8 cellular contexts compared by ENCODE assay signal in genomic region chr19:57887195-57887941, GRCh38. TPM values are rescaled to one million over a fixed set of nuclear protein-coding genes. Genes with fewer than 3 reads are reported as not detected.
A peak's percentile ranks its signal among the peaks of the same experiment; 100 is the strongest.
DNase-seq lines count a peak whose midpoint lies in the region; ATAC-seq and TF ChIP-seq lines count a peak whose summit lies in the region.

No MANE protein-coding gene starts in this region.

- H3K9ac ChIP-seq in Karpas-422 (ENCODE audit: low read length) = no peak overlapping the region
- peak overlapping the region in 1 of 2 donors; percentile 8 for H3K9ac ChIP-seq in mucosa of rectum (ENCODE audit: low read depth in 1 of 2, low read length in 2 of 2)

- H3K4me1 Mint-ChIP-seq in CD4-positive, CD25-positive, alpha-beta regulatory T cell = peaks cover 0 to 29% (median 11%) of the 10 kb centered on the region in 4 donors

- H3K4me2 ChIP-seq in Karpas-422 (ENCODE audit: low read depth, low read length, poor library complexity, severe bottlenecking) = peak overlapping the region; percentile 56

- H2AFZ ChIP-seq in Karpas-422 (ENCODE audit: low read length) = no peak overlapping the region

- peaks cover 59% of the 10 kb centered on the region for H3K79me2 ChIP-seq in Karpas-422 (ENCODE audit: low read length)

- peaks cover 11% of the 10 kb centered on the region for H3K36me3 ChIP-seq in CD4-positive, CD25-positive, alpha-beta regulatory T cell (ENCODE audit: control insufficient read depth, insufficient read depth, low read length)
- H3K36me3 ChIP-seq in Karpas-422 (ENCODE audit: insufficient read depth, low read length) (peaks cover 44% of the 10 kb centered on the region), mucosa of rectum (ENCODE audit: control insufficient read depth in 2 of 2, insufficient read depth in 2 of 2, low read length in 2 of 2) (peaks cover 9 to 12% of the 10 kb centered on the region in 2 donors)

- H3K4me1 ChIP-seq in CD4-positive, CD25-positive, alpha-beta regulatory T cell (ENCODE audit: control insufficient read depth, insufficient read depth, low read length, poor library complexity, severe bottlenecking) = peaks cover 8% of the 10 kb centered on the region
- H3K4me1 ChIP-seq in Karpas-422 (ENCODE audit: low read length) (peaks cover 10% of the 10 kb centered on the region), mucosa of rectum (ENCODE audit: control insufficient read depth in 2 of 2, insufficient read depth in 2 of 2, low read length in 2 of 2) (peaks cover 0 to 2% of the 10 kb centered on the region in 2 donors)

- H3K36me3 Mint-ChIP-seq in CD4-positive, CD25-positive, alpha-beta regulatory T cell = peaks cover 45% of the 10 kb centered on the region

- TF ChIP-seq CTCF in choroid plexus epithelial cell (conservative IDR thresholded peaks at IDR 0.05; ENCODE audit: low read depth, low read length) = no peak

- no peak overlapping the region for H3K27ac ChIP-seq in CD4-positive, CD25-positive, alpha-beta regulatory T cell (ENCODE audit: insufficient read depth, low read length, poor library complexity, severe bottlenecking)
- H3K27ac ChIP-seq in Karpas-422 (ENCODE audit: low read length) (no peak overlapping the region), mucosa of rectum (ENCODE audit: low read depth in 2 of 2, low read length in 2 of 2) (peak overlapping the region in 1 of 2 donors; percentile 23)

- H3K9me2 ChIP-seq in Karpas-422 (replicated peaks; ENCODE audit: insufficient read depth, low read length) = no peaks in the 10 kb centered on the region

- no peaks in the 10 kb centered on the region for H3K27me3 ChIP-seq in CD4-positive, CD25-positive, alpha-beta regulatory T cell (ENCODE audit: control insufficient read depth, insufficient read depth, low read length)
- H3K27me3 ChIP-seq in Karpas-422 (ENCODE audit: low read length) (no peaks in the 10 kb centered on the region), mucosa of rectum (ENCODE audit: control insufficient read depth in 2 of 2, insufficient read depth in 2 of 2, low read length in 2 of 2) (no peaks in the 10 kb centered on the region)

- peak overlapping the region in 1 of 3 donors; percentile 9 for H3K27ac Mint-ChIP-seq in CD4-positive, CD25-positive, alpha-beta regulatory T cell

- H3K4me3 ChIP-seq in CD4-positive, CD25-positive, alpha-beta regulatory T cell (ENCODE audit: low read depth, low read length) = peak overlapping the region; percentile 83
- H3K4me3 ChIP-seq in Karpas-422 (ENCODE audit: low read length) = peak overlapping the region; percentile 77
- peak overlapping the region; percentile 96 for H3K4me3 ChIP-seq in choroid plexus epithelial cell (ENCODE audit: low read depth, low read length)
- H3K4me3 ChIP-seq in mucosa of rectum (ENCODE audit: low read length in 2 of 2) = peak overlapping the region; percentile 22 to 97

- no peaks in the 10 kb centered on the region for H3K27me3 Mint-ChIP-seq in CD4-positive, CD25-positive, alpha-beta regulatory T cell

- ATAC-seq in CD4-positive, CD25-positive, alpha-beta regulatory T cell (ENCODE audit: low read depth in 2 of 2) = no peak
- ATAC-seq in HG02938 (IDR thresholded peaks at IDR 0.05; ENCODE audit: unreplicated experiment) = no peak

- peaks cover 19 to 63% of the 10 kb centered on the region in 2 experiments for H3K9me3 ChIP-seq in CD4-positive, CD25-positive, alpha-beta regulatory T cell (ENCODE audit: control insufficient read depth in 2 of 2, low read length in 2 of 2)
- peaks cover 34% of the 10 kb centered on the region for H3K9me3 ChIP-seq in Karpas-422 (ENCODE audit: low read length)
- peaks cover 0 to 9% of the 10 kb centered on the region in 2 donors for H3K9me3 ChIP-seq in mucosa of rectum (ENCODE audit: control insufficient read depth in 2 of 2, low read length in 2 of 2)

- H3K9me3 Mint-ChIP-seq in CD4-positive, CD25-positive, alpha-beta regulatory T cell = peaks cover 3 to 59% (median 14%) of the 10 kb centered on the region in 7 donors

- no peak for DNase-seq in CD4-positive, CD25-positive, alpha-beta regulatory T cell
- DNase-seq in Karpas-422 (peak; percentile 49), choroid plexus epithelial cell (ENCODE audit: low read depth) (peak; percentile 39), T1000 (lab: John Stamatoyannopoulos, UW) (no peak), pons (ENCODE audit: low spot score) (no peak)
- no peak for DNase-seq in stimulated activated CD4-positive, alpha-beta T cell treated with anti-CD3 and anti-CD28 coated beads, Interleukin-2, amount 100 ng/mL, for 24 hours

- H4K20me1 ChIP-seq in Karpas-422 (ENCODE audit: insufficient read depth, low read depth, low read length) = no peaks in the 10 kb centered on the region

- H3K4me3 Mint-ChIP-seq in CD4-positive, CD25-positive, alpha-beta regulatory T cell = peak overlapping the region; percentile 73 to 91 (median 86)

RNA-seq across cellular contexts. Expression of gene ZNF814, which starts 1.5 kb away (rescaled TPM):
- total RNA-seq in CD4-positive, CD25-positive, alpha-beta regulatory T cell = 12.9 TPM
- 10 to 100 TPM in 2 of 4 donors, 1 to 10 TPM in 2; 3.1 to 13.4 (median 10.0) TPM for polyA plus RNA-seq in CD4-positive, CD25-positive, alpha-beta regulatory T cell
- 16.3 and 24.2 TPM in 2 replicates for total RNA-seq in Karpas-422 (2014; rRNA removed; shearing (Covaris generic); ENCODE audit: low replicate concordance)

RNA-seq across cellular contexts. Expression of gene ZNF417, which starts 29.0 kb away (rescaled TPM):
- 21.0 TPM for total RNA-seq in CD4-positive, CD25-positive, alpha-beta regulatory T cell
- 1 to 10 TPM in 3 of 4 donors, under 1 TPM in 1; 0.33 to 3.8 (median 2.2) TPM for polyA plus RNA-seq in CD4-positive, CD25-positive, alpha-beta regulatory T cell
- total RNA-seq in Karpas-422 (2014; rRNA removed; shearing (Covaris generic); ENCODE audit: low replicate concordance) = 12.3 TPM in 2 replicates

RNA-seq across cellular contexts. Expression of gene ZNF587, which starts 37.7 kb away (rescaled TPM):
- 45.3 TPM for total RNA-seq in CD4-positive, CD25-positive, alpha-beta regulatory T cell
- polyA plus RNA-seq in CD4-positive, CD25-positive, alpha-beta regulatory T cell = 1 to 10 TPM; 2.7 to 6.1 (median 3.5) TPM
- 22.2 and 36.4 TPM in 2 replicates for total RNA-seq in Karpas-422 (2014; rRNA removed; shearing (Covaris generic); ENCODE audit: low replicate concordance)

RNA-seq across cellular contexts. Expression of gene ZNF418, which starts 47.8 kb away (rescaled TPM):
- total RNA-seq in CD4-positive, CD25-positive, alpha-beta regulatory T cell = 1.0 TPM
- polyA plus RNA-seq in CD4-positive, CD25-positive, alpha-beta regulatory T cell = 1 to 10 TPM in 2 of 4 donors, not detected in 2; 1.2 to 3.1 TPM
- total RNA-seq in Karpas-422 (2014; rRNA removed; shearing (Covaris generic); ENCODE audit: low replicate concordance) = 0.14 and 0.22 TPM in 2 replicates

RNA-seq across cellular contexts. Expression of gene ZNF587B, which starts 57.3 kb away (rescaled TPM):
- 23.6 TPM for total RNA-seq in CD4-positive, CD25-positive, alpha-beta regulatory T cell
- 1 to 10 TPM; 1.3 to 3.4 (median 2.1) TPM for polyA plus RNA-seq in CD4-positive, CD25-positive, alpha-beta regulatory T cell
- total RNA-seq in Karpas-422 (2014; rRNA removed; shearing (Covaris generic); ENCODE audit: low replicate concordance) = 16.3 and 20.1 TPM in 2 replicates

Comparison
In these comparisons a context has a peak if more than half of its experiments do, and no peak if none do; other contexts are left out.
1. DNase-seq: peak in Karpas-422 (single experiment) and choroid plexus epithelial cell (single experiment); none in CD4-positive, CD25-positive, alpha-beta regulatory T cell (0 of 3), stimulated activated CD4-positive, alpha-beta T cell treated with anti-CD3 and anti-CD28 coated beads, Interleukin-2, amount 100 ng/mL, for 24 hours (0 of 2), T1000 (single experiment) and pons (single experiment).
2. Peak in every context shown above with its lines, with median percentiles within 50 percentile points of each other: H3K4me3 ChIP-seq.